ENCODE assay signal across 8 cellular contexts in genomic region chr16:55377840-55378239, GRCh38. TPM values are rescaled to one million over a fixed set of nuclear protein-coding genes. Genes with fewer than 3 reads are reported as not detected.
"Had no signal": no experiment of that assay in that cellular context is flagged by ENCODE, and none has a peak within 500 bp of the region (broad histone marks: within the 10 kb centered on the region; RNA-seq: fewer than 3 reads in every experiment).

No MANE protein-coding gene starts in this region.

- H3K36me3 ChIP-seq: HAP-1 had no signal

- H3K4me3 Mint-ChIP-seq: HFFc6 had no signal

- H3K9ac ChIP-seq: GM23248 had no signal

- H2AFZ ChIP-seq: GM23248 had no signal

- H3K27ac ChIP-seq: GM23248 had no signal

- H3K4me1 Mint-ChIP-seq: IgD-negative memory B cell had no signal

- DNase-seq: GM23248, GOT3, H7, HFFc6 had no signal

- H3K9me3 Mint-ChIP-seq: HFFc6 had no signal

- H3K4me3 ChIP-seq: GM23248, HAP-1 had no signal

- H3K36me3 Mint-ChIP-seq: IgD-negative memory B cell had no signal

- H3K9me3 ChIP-seq: HAP-1 had no signal

- H3K27ac Mint-ChIP-seq: HFFc6, IgD-negative memory B cell had no signal

RNA-seq across cellular contexts. Expression of gene IRX6, which starts 53.8 kb away (rescaled TPM):
- total RNA-seq: GM23248, H4, H7, HFFc6, HT-29 had no signal
- polyA plus RNA-seq: GM23248, IgD-negative memory B cell had no signal
